27 cellular contexts compared by ENCODE assay signal in the genomic region with DNA sequence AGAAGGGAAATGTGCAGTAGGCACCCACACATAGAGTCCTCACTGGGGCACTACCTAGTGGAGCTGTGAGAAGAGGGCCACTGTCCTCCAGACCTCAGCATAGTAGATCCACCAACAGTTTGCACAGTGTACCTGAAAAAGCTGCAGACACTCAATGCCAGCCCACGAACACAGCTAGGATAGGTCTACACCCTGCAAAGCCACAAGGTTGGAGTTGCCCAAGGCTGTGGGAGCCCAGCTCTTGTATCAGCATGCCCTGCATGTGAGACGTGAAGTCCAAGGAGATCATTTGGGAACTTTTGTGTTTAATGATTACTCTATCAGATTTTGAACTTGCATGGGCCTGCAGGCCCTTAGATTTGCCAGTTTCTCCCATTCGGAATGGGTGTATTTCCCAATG.
"Had no signal": no experiment of that assay in that cellular context is flagged by ENCODE, and none has a peak within 500 bp of the region (broad histone marks: within the 10 kb centered on the region; RNA-seq: fewer than 3 reads in every experiment).

No MANE protein-coding gene starts in this region.

- H3K4me1 Mint-ChIP-seq: immature natural killer cell; naive thymus-derived CD8-positive, alpha-beta T cell; nephron; neural crest cell had no signal

- DNase-seq: hypothalamus; immature natural killer cell; kidney; left colon; left lung; mesenchymal stem cell; naive thymus-derived CD8-positive, alpha-beta T cell; occipital lobe; stimulated activated CD4-positive, alpha-beta T cell treated with anti-CD3 and anti-CD28 coated beads, Interleukin-12 subunit alpha, Interleukin-12 subunit beta, amount 100 ng/mL, for 4 hours; stimulated activated CD4-positive, alpha-beta T cell treated with anti-CD3 and anti-CD28 coated beads, Interleukin-15, amount 100 ng/mL, for 24 hours; stimulated activated CD4-positive, alpha-beta T cell treated with anti-CD3 and anti-CD28 coated beads, Interleukin-2, amount 100 ng/mL, for 24 hours; stimulated activated CD4-positive, alpha-beta T cell treated with anti-CD3 and anti-CD28 coated beads, Interleukin-4, amount 100 ng/mL, for 1 hour; stimulated activated naive CD4-positive, alpha-beta T cell; substantia nigra; uterus had no signal

- H3K4me3 ChIP-seq: heart left ventricle, left lung, right atrium auricular region, right lobe of liver, skin epidermis, tibial nerve, uterus had no signal

- H3K4me3 Mint-ChIP-seq: immature natural killer cell; naive thymus-derived CD8-positive, alpha-beta T cell; nephron; neural crest cell; stimulated activated naive CD8-positive, alpha-beta T cell treated with anti-CD3 and anti-CD28 coated beads, Interleukin-15, Interleukin-2, amounts not matched to agents 100 ng/mL and 50 ng/mL, for 24 hours; type B pancreatic cell had no signal

- H3K27me3 ChIP-seq: heart left ventricle, left lung, neutrophil, right atrium auricular region, right lobe of liver, tibial nerve, uterus had no signal

- H3K36me3 ChIP-seq: heart left ventricle, left lung, neutrophil, right atrium auricular region, right lobe of liver, tibial nerve, uterus had no signal

- H3K4me1 ChIP-seq: heart left ventricle, left lung, parathyroid adenoma, right atrium auricular region, right lobe of liver, tibial nerve, uterus had no signal

- H3K27me3 Mint-ChIP-seq: naive thymus-derived CD8-positive, alpha-beta T cell; progenitor cell of endocrine pancreas; stimulated activated naive CD8-positive, alpha-beta T cell treated with anti-CD3 and anti-CD28 coated beads, Interleukin-15, Interleukin-2, amounts not matched to agents 100 ng/mL and 50 ng/mL, for 24 hours; type B pancreatic cell had no signal

- H3K27ac Mint-ChIP-seq: immature natural killer cell; naive thymus-derived CD8-positive, alpha-beta T cell; nephron; progenitor cell of endocrine pancreas; stimulated activated naive CD8-positive, alpha-beta T cell treated with anti-CD3 and anti-CD28 coated beads, Interleukin-15, Interleukin-2, amounts not matched to agents 100 ng/mL and 50 ng/mL, for 24 hours; type B pancreatic cell had no signal

- H3K9me3 ChIP-seq: neutrophil, right atrium auricular region, right lobe of liver, tibial nerve, uterus had no signal

- ATAC-seq: heart left ventricle; left colon; left lung; naive thymus-derived CD8-positive, alpha-beta T cell; right lobe of liver had no signal

- H3K36me3 Mint-ChIP-seq: naive thymus-derived CD8-positive, alpha-beta T cell; type B pancreatic cell had no signal

- H3K27ac ChIP-seq: heart left ventricle, left lung, neutrophil, parathyroid adenoma, right atrium auricular region, right lobe of liver, skin epidermis, tibial nerve, uterus had no signal
